ENCODE assay signal across 22 cellular contexts in the genomic region with DNA sequence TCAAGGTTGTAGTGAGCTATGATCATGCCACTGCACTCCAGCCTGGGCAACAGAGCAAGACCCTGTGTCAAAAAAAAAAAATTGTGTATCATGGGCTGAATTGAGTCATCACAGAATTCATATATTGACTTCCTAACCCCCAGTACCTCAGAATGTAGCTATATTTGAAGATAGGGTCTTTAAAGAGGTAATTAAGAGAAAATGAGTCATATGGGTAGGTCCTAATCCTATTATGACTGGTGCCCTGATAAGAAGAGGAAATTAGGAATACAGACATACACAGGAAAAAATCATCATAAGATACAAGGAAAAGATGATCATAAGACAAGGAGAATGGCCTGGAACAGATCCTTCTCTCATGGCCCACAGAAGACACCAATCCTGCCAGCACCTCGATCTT.
"Had no signal": no experiment of that assay in that cellular context is flagged by ENCODE, and none has a peak within 500 bp of the region (broad histone marks: within the 10 kb centered on the region; RNA-seq: fewer than 3 reads in every experiment).

No MANE protein-coding gene starts in this region.

- ATAC-seq: effector memory CD8-positive, alpha-beta T cell; esophagus mucosa; gastrocnemius medialis; heart right ventricle; left cardiac atrium; left ventricle myocardium superior; lower lobe of right lung had no signal

- H3K4me3 ChIP-seq: colonic mucosa, esophagus squamous epithelium, gastrocnemius medialis, heart right ventricle, left lung, lower lobe of right lung had no signal

- DNase-seq: colonic mucosa; cortex of kidney; effector CD8-positive, alpha-beta T cell; effector memory CD8-positive, alpha-beta T cell; endodermal cell; erythroblast; esophagus squamous epithelium; foreskin fibroblast; foreskin melanocyte; gastrocnemius medialis; glutamatergic neuron; head of caudate nucleus; heart right ventricle; hippocampal formation; left cardiac atrium; left ventricle myocardium superior; lower lobe of right lung; mesendoderm; midbrain; naive thymus-derived CD4-positive, alpha-beta T cell had no signal
